In genomic region chr3:125647318-125648014, GRCh38 we compare ENCODE assay signal across 12 cellular contexts. TPM values are rescaled to one million over a fixed set of nuclear protein-coding genes. Genes with fewer than 3 reads are reported as not detected.
DNase-seq lines count a peak whose midpoint lies in the region; ATAC-seq, FAIRE-seq and TF ChIP-seq lines count a peak whose summit lies in the region.
"Had no signal": no experiment of that assay in that cellular context is flagged by ENCODE, and none has a peak within 500 bp of the region (broad histone marks: within the 10 kb centered on the region; RNA-seq: fewer than 3 reads in every experiment).

No MANE protein-coding gene starts in this region.

- H3K27me3 ChIP-seq in H7 (ENCODE audit: control insufficient read depth, insufficient read depth, low read length) = no peaks in the 10 kb centered on the region; the same call in 1 of the 2 replicates
- H3K27me3 ChIP-seq in Panc1 (ENCODE audit: control insufficient read depth, insufficient read depth, low read length) = no peaks in the 10 kb centered on the region
- H3K27me3 ChIP-seq in keratinocyte (ENCODE audit: control insufficient read depth, extremely low read depth, insufficient read depth, low read length) = no peaks in the 10 kb centered on the region
- H3K27me3 ChIP-seq: BLaER1 treated with 17β-estradiol and CSF1 and Interleukin-3, amounts not matched to agents 10 nM and 100 nM had no signal

- no peak overlapping the region for H3K27ac ChIP-seq in Panc1 (ENCODE audit: low read length)
- peak overlapping the region; percentile 91 for H3K27ac ChIP-seq in keratinocyte (ENCODE audit: control insufficient read depth, insufficient read depth, low read length)
- peak overlapping the region in 20 of 21 experiments; percentile 6 to 79 (median 64) for H3K27ac ChIP-seq in skin epidermis
- H3K27ac ChIP-seq: BLaER1 treated with 17β-estradiol and CSF1 and Interleukin-3, amounts not matched to agents 10 nM and 100 nM had no signal

- POLR2A ChIA-PET in Panc1 (lab: Charles Lee) = no interaction called here

- H3K79me2 ChIP-seq in keratinocyte (ENCODE audit: control insufficient read depth, insufficient read depth, low read length) = no peaks in the 10 kb centered on the region

- DNase-seq in H7 (peak; percentile 44), Panc1 (ENCODE audit: low read depth, low spot score) (no peak), keratinocyte (ENCODE audit: low read depth, low spot score) (peak; percentile 57), glomerular visceral epithelial cell (ENCODE audit: extremely low spot score) (no peak)
- no peak for DNase-seq in activated effector memory CD4-positive, alpha-beta T cell treated with Interleukin-2 at 50 U/mL for 16 hours
- DNase-seq in activated T-cell treated with anti-CD3 and anti-CD28 coated beads, Interleukin-2, amount 50 U/mL, for 48 hours = no peak
- DNase-seq: stimulated activated naive CD4-positive, alpha-beta T cell; T1000 had no signal

- TF ChIP-seq CTCF in Panc1 (IDR thresholded peaks at IDR 0.05) (no peak), keratinocyte (optimal IDR thresholded peaks at IDR 0.05 in 1 of 3, IDR thresholded peaks at IDR 0.05 in 1 of 3, conservative IDR thresholded peaks at IDR 0.05 in 1 of 3; ENCODE audit: extremely low read depth in 1 of 3, insufficient read depth in 2 of 3, low read length in 3 of 3) (no peak)

- H2AFZ ChIP-seq in keratinocyte (ENCODE audit: control insufficient read depth, low read length) = peak overlapping the region; percentile 95

- H4K20me1 ChIP-seq in keratinocyte (ENCODE audit: control insufficient read depth, extremely low read depth, insufficient read depth, low read length) = no peaks in the 10 kb centered on the region
- H4K20me1 ChIP-seq: BLaER1 treated with 17β-estradiol and CSF1 and Interleukin-3, amounts not matched to agents 10 nM and 100 nM had no signal

- CTCF ChIA-PET in Panc1 (lab: Charles Lee) = no interaction called here

- H3K9ac ChIP-seq in keratinocyte (ENCODE audit: control insufficient read depth, extremely low read depth, insufficient read depth, low read length) = peak overlapping the region; percentile 75
- H3K9ac ChIP-seq: BLaER1 treated with 17β-estradiol and CSF1 and Interleukin-3, amounts not matched to agents 10 nM and 100 nM had no signal

- ATAC-seq in Panc1 (0 out of 2 replicates have a peak, but pooled peaks have one; percentile 26), HG03135 (IDR thresholded peaks at IDR 0.05; ENCODE audit: unreplicated experiment) (no peak)

- H3K36me3 ChIP-seq in H7 (replicated peaks; ENCODE audit: control insufficient read depth, insufficient read depth, low read length) (no peaks in the 10 kb centered on the region), Panc1 (ENCODE audit: control insufficient read depth, insufficient read depth, low read length) (no peaks in the 10 kb centered on the region), keratinocyte (ENCODE audit: control insufficient read depth in 2 of 2, extremely low read depth in 1 of 2, insufficient read depth in 2 of 2, low read length in 2 of 2) (no peaks in the 10 kb centered on the region)
- H3K36me3 ChIP-seq: BLaER1 treated with 17β-estradiol and CSF1 and Interleukin-3, amounts not matched to agents 10 nM and 100 nM had no signal

- intact Hi-C loops in Panc1 (cut with micrococcal nuclease; ENCODE audit: unreplicated experiment) = no loop called here

- H3K9me3 ChIP-seq in Panc1 (ENCODE audit: control insufficient read depth, insufficient read depth, low read depth, low read length) (no peaks in the 10 kb centered on the region), keratinocyte (ENCODE audit: control insufficient read depth, low read depth, low read length) (no peaks in the 10 kb centered on the region)
- H3K9me3 ChIP-seq: BLaER1 treated with 17β-estradiol and CSF1 and Interleukin-3, amounts not matched to agents 10 nM and 100 nM had no signal

- no TSS peak for BruUV-seq in Panc1 (replicated peaks; lab: Mats Ljungman, UMichigan)

- peak overlapping the region; percentile 96 for H3K4me2 ChIP-seq in keratinocyte (ENCODE audit: control insufficient read depth, extremely low read depth, insufficient read depth, low read depth, low read length)
- H3K4me2 ChIP-seq: BLaER1 treated with 17β-estradiol and CSF1 and Interleukin-3, amounts not matched to agents 10 nM and 100 nM had no signal

- no peak overlapping the region for H3K4me3 ChIP-seq in H7 (ENCODE audit: insufficient read depth, low read depth, low read length)
- no peak overlapping the region for H3K4me3 ChIP-seq in Panc1 (ENCODE audit: low read depth in 2 of 2, low read length in 2 of 2)
- H3K4me3 ChIP-seq in keratinocyte (ENCODE audit: control insufficient read depth in 2 of 3, extremely low read depth in 1 of 3, insufficient read depth in 2 of 3, low read depth in 1 of 3, low read length in 3 of 3) = peak overlapping the region; percentile 5 to 60 (median 59)
- H3K4me3 ChIP-seq in skin epidermis = no peak overlapping the region
- H3K4me3 ChIP-seq: BLaER1 treated with 17β-estradiol and CSF1 and Interleukin-3, amounts not matched to agents 10 nM and 100 nM had no signal

- in situ Hi-C loops in Panc1 (cut with HindIII; ENCODE audit: low pct_unique_long_range_greater_than_20kb, low sequenced_read_pairs) = no loop called here

- FAIRE-seq in keratinocyte (lab: Jason Lieb, UNC) = peak; percentile 100
- FAIRE-seq: endometrium had no signal

- H3K9me1 ChIP-seq in keratinocyte (ENCODE audit: control insufficient read depth, extremely low read depth, insufficient read depth, low read length) = no peaks in the 10 kb centered on the region

- dilution Hi-C loops in keratinocyte (cut with MboI; ENCODE audit: extremely low pct_ligation_motif_present, low sequenced_read_pairs) = no loop called here

- H3K4me1 ChIP-seq in Panc1 (ENCODE audit: control insufficient read depth, insufficient read depth, low read length) (no peaks in the 10 kb centered on the region), keratinocyte (ENCODE audit: control insufficient read depth, extremely low read depth, insufficient read depth, low read length) (peaks cover 16% of the 10 kb centered on the region)
- H3K4me1 ChIP-seq: BLaER1 treated with 17β-estradiol and CSF1 and Interleukin-3, amounts not matched to agents 10 nM and 100 nM had no signal

RNA-seq across cellular contexts. Expression of gene OSBPL11, which starts 52.2 kb away (rescaled TPM):
- 10.7 and 10.9 TPM in 2 replicates for total RNA-seq in H7 (2014; rRNA removed; shearing (Covaris generic))
- total RNA-seq in Panc1 (2021; ENCODE audit: unreplicated experiment) = 21.7 TPM
- polyA plus RNA-seq in Panc1 (2012; ENCODE audit: insufficient read length) = 10.2 TPM
- 7.4 to 11.3 TPM (median 8.0 TPM) in 3 replicates for polyA plus RNA-seq in keratinocyte
- 14.5 TPM for polyA plus RNA-seq in keratinocyte (2011; ENCODE audit: low read depth)
- polyA plus RNA-seq in keratinocyte (2011; cell fraction: cytosol; rRNA removed) = 6.3 and 11.7 TPM in 2 replicates
- 7.9 and 9.5 TPM in 2 replicates for polyA plus RNA-seq in keratinocyte (2011; cell fraction: nucleus; rRNA removed)
- 8.8 and 9.1 TPM in 2 replicates for polyA plus RNA-seq in keratinocyte (2012; ENCODE audit: low replicate concordance)
- polyA minus RNA-seq in keratinocyte = 2.9 to 18.2 TPM (median 10.1 TPM) in 3 replicates
- 9.0 TPM for polyA minus RNA-seq in keratinocyte (2011; cell fraction: cytosol; rRNA and poly(A)+ RNA removed)
- 5.8 and 12.8 TPM in 2 replicates for polyA minus RNA-seq in keratinocyte (2011; cell fraction: nucleus; rRNA and poly(A)+ RNA removed)

Comparison
In these comparisons a context has a peak if more than half of its experiments do, and no peak if none do; other contexts are left out.
1. DNase-seq: peak in H7 (single experiment) and keratinocyte (single experiment); none in Panc1 (single experiment), activated effector memory CD4-positive, alpha-beta T cell treated with Interleukin-2 at 50 U/mL for 16 hours (single experiment), glomerular visceral epithelial cell (single experiment) and activated T-cell treated with anti-CD3 and anti-CD28 coated beads, Interleukin-2, amount 50 U/mL, for 48 hours (0 of 2).
2. H3K4me3 ChIP-seq: peak in keratinocyte (3 of 3); none in H7 (single experiment), Panc1 (0 of 2) and skin epidermis (0 of 7).